Comparison of ENCODE assay signal across 8 cellular contexts in the genomic region with DNA sequence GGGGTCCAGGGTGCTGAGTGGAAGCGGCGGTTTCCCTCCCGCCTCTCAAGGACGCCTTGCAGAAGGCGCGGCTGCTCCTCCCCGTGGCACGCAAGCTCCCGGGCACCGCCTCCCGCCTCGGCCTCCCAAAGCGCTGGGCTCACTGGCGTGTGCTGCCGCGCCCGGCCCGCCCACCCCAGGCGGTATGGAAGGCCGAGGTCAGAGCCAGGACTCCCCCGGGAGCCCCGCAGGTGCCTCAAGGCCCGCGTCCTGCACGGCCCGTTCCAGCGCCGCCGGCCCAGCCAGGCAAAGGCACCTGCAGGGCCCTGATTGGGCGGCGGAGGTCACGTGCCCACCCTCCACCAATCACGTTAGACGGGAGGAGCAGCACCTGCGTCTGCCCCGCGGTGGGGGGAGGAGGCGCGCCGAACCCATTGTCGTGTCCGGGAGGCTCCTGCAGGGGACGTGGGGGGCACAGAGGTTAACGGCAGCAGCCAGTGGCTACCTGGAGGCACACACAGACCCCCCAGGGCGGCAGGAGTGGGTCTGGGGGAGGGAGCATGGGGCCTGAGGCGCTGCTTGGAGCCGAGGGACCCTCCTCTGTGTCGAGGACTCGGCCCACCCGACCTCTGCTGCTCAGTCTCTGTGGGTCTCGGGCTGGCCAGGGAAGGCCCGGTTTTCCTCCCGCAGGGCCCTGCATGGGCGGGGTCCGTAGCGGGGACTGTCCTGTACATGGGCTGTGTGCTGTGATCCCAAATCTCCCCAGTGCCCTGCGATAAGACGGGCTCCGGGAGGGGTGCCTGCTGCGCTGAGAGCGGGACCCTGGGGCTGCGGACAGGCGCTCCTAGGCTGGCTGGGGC. TPM values are rescaled to one million over a fixed set of nuclear protein-coding genes. Genes with fewer than 3 reads are reported as not detected.
A peak's percentile ranks its signal among the peaks of the same experiment; 100 is the strongest.
DNase-seq lines count a peak whose midpoint lies in the region; ATAC-seq and TF ChIP-seq lines count a peak whose summit lies in the region.

No MANE protein-coding gene starts in this region.

- no peak overlapping the region; the same call in 1 of the 2 replicates for H4K91ac ChIP-seq in IMR-90 (ENCODE audit: insufficient read depth, low read depth, low read length)

- H3K4ac ChIP-seq in IMR-90 (ENCODE audit: low read depth, low read length) = no peak overlapping the region

- no peak overlapping the region for H3K18ac ChIP-seq in IMR-90 (ENCODE audit: low read depth, low read length)

- peak overlapping the region; percentile 40 for H3K4me3 ChIP-seq in IMR-90 (ENCODE audit: insufficient read depth, low read depth, low read length)
- peak overlapping the region; percentile 50 to 92 (median 64) for H3K4me3 ChIP-seq in esophagus squamous epithelium

- WGBS in IMR-90 (ENCODE audit: extremely low coverage in 2 of 2, insufficient read length in 1 of 2), 2 experiments = 2% methylated on average over 22 of the region's 63 CpGs; no CpG with 5 or more reads in 1 of the 2 experiments
- 0 to 30% methylated on average over 1 to 2 of the region's 63 CpGs for WGBS in esophagus squamous epithelium, 2 donors

- no peak overlapping the region for H3K23ac ChIP-seq in IMR-90 (ENCODE audit: low read depth, low read length)

- no peak overlapping the region for H2BK5ac ChIP-seq in IMR-90 (ENCODE audit: low read depth, low read length, poor library complexity, severe bottlenecking)

- peak overlapping the region; percentile 59 for H2AK9ac ChIP-seq in IMR-90 (replicated peaks; ENCODE audit: low read depth, low read length, poor library complexity)

- H3K27ac ChIP-seq in IMR-90 (ENCODE audit: insufficient read depth, low read length) = no peak overlapping the region; the same call in 1 of the 2 replicates
- H3K27ac ChIP-seq in esophagus squamous epithelium = peak overlapping the region; percentile 91 to 94 (median 92)

- no peak overlapping the region for H2BK120ac ChIP-seq in IMR-90 (ENCODE audit: low read depth, low read length)

- peak; percentile 66 for ATAC-seq in GM21528 (IDR thresholded peaks at IDR 0.05; ENCODE audit: low FRiP score, unreplicated experiment)
- ATAC-seq in IMR-90 (ENCODE audit: low read depth) = peak; percentile 91
- peak; percentile 96 to 98 for ATAC-seq in activated T-cell treated with anti-CD3 and anti-CD28 coated beads, Interleukin-2, amount 50 U/mL, for 4 hours

- peak overlapping the region; percentile 82 for H3K4me2 ChIP-seq in IMR-90 (ENCODE audit: low read depth, low read length)

- H3K27me3 ChIP-seq in IMR-90 (ENCODE audit: control insufficient read depth, insufficient read depth, low read length) = peaks cover 9% of the 10 kb centered on the region; the same call in 1 of the 2 replicates
- no peaks in the 10 kb centered on the region for H3K27me3 ChIP-seq in esophagus squamous epithelium

- no peaks in the 10 kb centered on the region for H3K36me3 ChIP-seq in IMR-90 (ENCODE audit: control insufficient read depth, insufficient read depth, low read length)
- no peaks in the 10 kb centered on the region for H3K36me3 ChIP-seq in esophagus squamous epithelium

- H2AK5ac ChIP-seq in IMR-90 (ENCODE audit: low read depth, low read length) = no peak overlapping the region

- TF ChIP-seq CTCF in IMR-90 (conservative IDR thresholded peaks at IDR 0.05; ENCODE audit: low read depth, low read length) (no peak), esophagus squamous epithelium (IDR thresholded peaks at IDR 0.05) (peak in 2 of 6 experiments; percentile 17 to 35)

- no peak overlapping the region for H3K14ac ChIP-seq in IMR-90 (replicated peaks; ENCODE audit: low read depth, low read length)

- no peak for TF ChIP-seq RAD21 in IMR-90 (IDR thresholded peaks at IDR 0.05; ENCODE audit: low read length)

- H3K9me1 ChIP-seq in IMR-90 (ENCODE audit: insufficient read depth, low read length) = peaks cover 1% of the 10 kb centered on the region; the same call in 1 of the 2 replicates

- no peaks in the 10 kb centered on the region for H4K20me1 ChIP-seq in IMR-90 (ENCODE audit: insufficient read depth, low read length)

- no peak overlapping the region for H2BK20ac ChIP-seq in IMR-90 (ENCODE audit: low read depth, low read length)

- dilution Hi-C loops in IMR-90 (cut with HindIII; ENCODE audit: low sequenced_read_pairs, unreplicated experiment) = no loop called here

- H3K36me3 Mint-ChIP-seq in activated T-cell treated with anti-CD3 and anti-CD28 coated beads, Interleukin-2, amount 50 U/mL, for 4 hours (ENCODE audit: insufficient read depth) = no peaks in the 10 kb centered on the region

- peaks cover 0 to 2% of the 10 kb centered on the region in 2 experiments; a peak in 1 of 4 replicates for H3K79me1 ChIP-seq in IMR-90 (ENCODE audit: low read depth in 1 of 2, low read length in 2 of 2)

- no peak overlapping the region for H3K56ac ChIP-seq in IMR-90 (ENCODE audit: extremely low read depth, insufficient read depth, low read length)

- no peak overlapping the region for H2BK15ac ChIP-seq in IMR-90 (ENCODE audit: low read depth, low read length)

- peak overlapping the region; percentile 45 to 87; a peak in 3 of 4 replicates for H4K8ac ChIP-seq in IMR-90 (ENCODE audit: low read depth in 2 of 2, low read length in 2 of 2)

- TF ChIP-seq POLR2A in IMR-90 (IDR thresholded peaks at IDR 0.05; ENCODE audit: low read depth, low read length) (no peak), esophagus squamous epithelium (IDR thresholded peaks at IDR 0.05) (peak in 3 of 4 donors; percentile 45 to 86 (median 73))

- DNase-seq in DMS153 (lab: John Stamatoyannopoulos, UW) (peak; percentile 94), IMR-90 (peak; percentile 73), OCI-M1 (lab: John Stamatoyannopoulos, UW) (peak; percentile 94), esophagus squamous epithelium (lab: John Stamatoyannopoulos, UW) (peak; percentile 59), myocyte (ENCODE audit: low read depth) (peak; percentile 90)
- DNase-seq in activated T-cell treated with anti-CD3 and anti-CD28 coated beads, Interleukin-2, amount 50 U/mL, for 4 hours = peak; percentile 96
- peak; percentile 93 to 96 for DNase-seq in stimulated activated CD8-positive, alpha-beta memory T cell treated with anti-CD3 and anti-CD28 coated beads, Interleukin-7, amount 100 ng/mL, for 4 hours (ENCODE audit: low read depth in 2 of 2)

- H3K27me3 Mint-ChIP-seq in activated T-cell treated with anti-CD3 and anti-CD28 coated beads, Interleukin-2, amount 50 U/mL, for 4 hours (ENCODE audit: low read depth) = no peaks in the 10 kb centered on the region

- in situ Hi-C loops in IMR-90 (cut with MboI; ENCODE audit: low sequenced_read_pairs) = no loop called here

- no peaks in the 10 kb centered on the region for H3K9me3 Mint-ChIP-seq in activated T-cell treated with anti-CD3 and anti-CD28 coated beads, Interleukin-2, amount 50 U/mL, for 4 hours

- BruUV-seq in IMR-90 (replicated peaks; lab: Mats Ljungman, UMichigan) = no TSS peak

- POLR2A ChIA-PET in IMR-90 (lab: Charles Lee; ENCODE audit: unreplicated experiment) = no interaction called here

- H3K4me3 Mint-ChIP-seq in activated T-cell treated with anti-CD3 and anti-CD28 coated beads, Interleukin-2, amount 50 U/mL, for 4 hours = peak overlapping the region; percentile 80

- no peaks in the 10 kb centered on the region for H3K9me3 ChIP-seq in IMR-90 (ENCODE audit: control insufficient read depth, insufficient read depth, low read length)
- H3K9me3 ChIP-seq in esophagus squamous epithelium = no peaks in the 10 kb centered on the region

- CTCF ChIA-PET in IMR-90 (lab: Yijun Ruan, JAX) = no interaction called here

- H4K5ac ChIP-seq in IMR-90 (ENCODE audit: low read depth, low read length) = no peak overlapping the region; the same call in 1 of the 2 replicates

- H3K4me1 Mint-ChIP-seq in activated T-cell treated with anti-CD3 and anti-CD28 coated beads, Interleukin-2, amount 50 U/mL, for 4 hours (ENCODE audit: low read depth) = peaks cover 4% of the 10 kb centered on the region

- peak overlapping the region; percentile 98 for H2AFZ ChIP-seq in IMR-90 (replicated peaks; ENCODE audit: low read length, poor library complexity)

- intact Hi-C loops in IMR-90 (cut with micrococcal nuclease) = no loop called here
- intact Hi-C loops in esophagus squamous epithelium (cut with DNase I) = loop anchor here (10.0 kb wide), 1 partner anchor 95 kb away; a partner anchor contains a TSS

- peak overlapping the region; percentile 1; the same call in 1 of the 2 replicates for H3K9ac ChIP-seq in IMR-90 (ENCODE audit: low read depth, low read length)

- H3K4me1 ChIP-seq in IMR-90 (ENCODE audit: control insufficient read depth, insufficient read depth, low read length) (no peaks in the 10 kb centered on the region; the same call in 1 of the 2 replicates), esophagus squamous epithelium (peaks cover 17 to 45% (median 25%) of the 10 kb centered on the region in 3 donors)

RNA-seq across cellular contexts. Expression of a gene that starts 2.0 kb away (rescaled TPM):
- not detected in 2 replicates for total RNA-seq in IMR-90 (2012; rRNA removed)
- polyA plus RNA-seq in IMR-90 (2012; rRNA removed) = 0.12 TPM in 1 of 2 replicates, not detected in the other
- not detected in 2 replicates for polyA plus RNA-seq in IMR-90 (2012; cell fraction: cytosol; rRNA removed)
- 1.7 and 4.3 TPM in 2 replicates for polyA plus RNA-seq in IMR-90 (2012; cell fraction: nucleus; rRNA removed; ENCODE audit: low replicate concordance)
- total RNA-seq in activated T-cell treated with anti-CD3 and anti-CD28 coated beads, Interleukin-2, amount 50 U/mL, for 4 hours = 1 to 10 TPM in 1 of 3 donors, under 1 TPM in 2; 0.49 to 1.2 (median 0.58) TPM
- not detected for total RNA-seq in esophagus squamous epithelium
- 0.10 and 0.27 TPM in 2 replicates for total RNA-seq in myocyte
- 0.37 TPM for polyA plus RNA-seq in myocyte (2012)

RNA-seq across cellular contexts. Expression of a gene that starts 5.0 kb away (rescaled TPM):
- not detected in 2 replicates for total RNA-seq in IMR-90 (2012; rRNA removed)
- 0.37 and 0.80 TPM in 2 replicates for polyA plus RNA-seq in IMR-90 (2012; rRNA removed)
- 0.35 TPM in 1 of 2 replicates, not detected in the other for polyA plus RNA-seq in IMR-90 (2012; cell fraction: cytosol; rRNA removed)
- 3.0 and 9.7 TPM in 2 replicates for polyA plus RNA-seq in IMR-90 (2012; cell fraction: nucleus; rRNA removed; ENCODE audit: low replicate concordance)
- total RNA-seq in activated T-cell treated with anti-CD3 and anti-CD28 coated beads, Interleukin-2, amount 50 U/mL, for 4 hours = 1 to 10 TPM in 2 of 3 donors, under 1 TPM in 1; 0.94 to 1.4 (median 1.2) TPM
- 1 to 10 TPM in 1 of 4 donors, not detected in 3; 1.6 TPM for total RNA-seq in esophagus squamous epithelium
- 0.88 TPM in 1 of 2 replicates, not detected in the other for total RNA-seq in myocyte
- polyA plus RNA-seq in myocyte (2012) = 0.47 TPM

RNA-seq across cellular contexts. Expression of a gene that starts 5.5 kb away (rescaled TPM):
- total RNA-seq in IMR-90 (2012; rRNA removed) = 65.1 and 72.2 TPM in 2 replicates
- polyA plus RNA-seq in IMR-90 (2012; rRNA removed) = 80.2 and 95.4 TPM in 2 replicates
- polyA plus RNA-seq in IMR-90 (2012; cell fraction: cytosol; rRNA removed) = 49.2 and 116 TPM in 2 replicates
- polyA plus RNA-seq in IMR-90 (2012; cell fraction: nucleus; rRNA removed; ENCODE audit: low replicate concordance) = 316 and 1,080 TPM in 2 replicates
- total RNA-seq in activated T-cell treated with anti-CD3 and anti-CD28 coated beads, Interleukin-2, amount 50 U/mL, for 4 hours = 100 to 1,000 TPM in 1 of 3 donors, 10 to 100 TPM in 2; 84.0 to 112 (median 95.3) TPM
- total RNA-seq in esophagus squamous epithelium = 100 to 1,000 TPM; 146 to 210 (median 163) TPM
- total RNA-seq in myocyte = 170 and 196 TPM in 2 replicates
- polyA plus RNA-seq in myocyte (2012) = 89.6 TPM

RNA-seq across cellular contexts. Expression of a gene that starts 27.3 kb away (rescaled TPM):
- total RNA-seq in IMR-90 (2012; rRNA removed) = not detected in 2 replicates
- polyA plus RNA-seq in IMR-90 (2012; rRNA removed) = 0.87 and 1.2 TPM in 2 replicates
- 3.1 and 4.8 TPM in 2 replicates for polyA plus RNA-seq in IMR-90 (2012; cell fraction: cytosol; rRNA removed)
- polyA plus RNA-seq in IMR-90 (2012; cell fraction: nucleus; rRNA removed; ENCODE audit: low replicate concordance) = 6.0 and 7.3 TPM in 2 replicates
- under 1 TPM in 2 of 3 donors, not detected in 1; 0.30 to 0.51 TPM for total RNA-seq in activated T-cell treated with anti-CD3 and anti-CD28 coated beads, Interleukin-2, amount 50 U/mL, for 4 hours
- total RNA-seq in esophagus squamous epithelium = 100 to 1,000 TPM in 1 of 4 donors, 1 to 10 TPM in 3; 1.7 to 208 (median 4.8) TPM
- 126 and 177 TPM in 2 replicates for total RNA-seq in myocyte
- polyA plus RNA-seq in myocyte (2012) = 590 TPM

RNA-seq across cellular contexts. Expression of a gene that starts 32.8 kb away (rescaled TPM):
- total RNA-seq in IMR-90 (2012; rRNA removed) (not detected in 2 replicates), esophagus squamous epithelium (under 1 TPM in 1 of 4 donors, not detected in 3; 0.19 TPM), myocyte (5.0 and 13.8 TPM in 2 replicates)
- 0.13 and 0.15 TPM in 2 replicates for polyA plus RNA-seq in IMR-90 (2012; rRNA removed)
- polyA plus RNA-seq in IMR-90 (2012; cell fraction: cytosol; rRNA removed) = 0.04 TPM in 1 of 2 replicates, not detected in the other
- polyA plus RNA-seq in IMR-90 (2012; cell fraction: nucleus; rRNA removed; ENCODE audit: low replicate concordance) = 2.4 and 4.0 TPM in 2 replicates
- total RNA-seq in activated T-cell treated with anti-CD3 and anti-CD28 coated beads, Interleukin-2, amount 50 U/mL, for 4 hours = not detected
- 16.5 TPM for polyA plus RNA-seq in myocyte (2012)
